Comparison of ENCODE assay signal across 32 cellular contexts in the genomic region with DNA sequence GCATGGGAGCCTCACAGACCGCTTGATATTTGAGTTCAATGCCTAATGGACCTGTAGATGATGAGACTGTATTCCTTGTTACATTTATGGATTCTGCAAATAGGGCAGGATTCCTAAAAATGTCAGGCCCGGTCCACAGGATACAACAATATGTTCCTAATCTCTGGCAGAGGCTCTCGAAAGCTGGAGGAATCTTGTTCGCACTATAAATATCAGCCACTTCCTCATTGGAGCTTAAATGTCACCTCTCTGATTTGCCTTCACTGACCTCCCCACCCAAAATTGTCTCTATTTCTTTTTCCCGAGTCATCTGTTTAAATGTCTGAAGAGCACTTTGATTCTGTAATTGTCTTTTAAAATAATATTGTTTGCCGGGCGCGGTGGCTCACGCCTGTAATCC.
"Had no signal": no experiment of that assay in that cellular context is flagged by ENCODE, and none has a peak within 500 bp of the region (broad histone marks: within the 10 kb centered on the region; RNA-seq: fewer than 3 reads in every experiment).

No MANE protein-coding gene starts in this region.

- H3K9me3 ChIP-seq: MG63 had no signal

- FAIRE-seq: bronchial epithelial cell, RCC 7860, TTC549 had no signal

- H3K36me3 ChIP-seq: MG63 had no signal

- ATAC-seq: activated CD4-positive, CD25-positive, alpha-beta regulatory T cell treated with anti-CD3 and anti-CD28 coated beads, Interleukin-2, amount 50 U/mL, for 24 hours; activated naive CD8-positive, alpha-beta T cell treated with anti-CD3 and anti-CD28 coated beads, Interleukin-2, amount 50 U/mL, for 24 hours; activated T-cell treated with anti-CD3 and anti-CD28 coated beads, Interleukin-2, amount 50 U/mL, for 4 hours; WTC11 had no signal

- H3K27me3 ChIP-seq: MG63 had no signal

- DNase-seq: activated CD4-positive, alpha-beta memory T cell treated with anti-CD3 and anti-CD28 coated beads for 36 hours; activated CD4-positive, alpha-beta T cell treated with anti-CD3 and anti-CD28 coated beads for 4 hours; activated CD4-positive, alpha-beta T cell treated with anti-CD3 and anti-CD28 coated beads, Interleukin-2, amount 50 U/mL, for 1 hour; activated CD8-positive, alpha-beta memory T cell treated with anti-CD3 and anti-CD28 coated beads, Interleukin-2, amount 50 U/mL, for 4 hours; activated effector memory CD4-positive, alpha-beta T cell treated with Interleukin-2 at 50 U/mL for 16 hours; activated naive CD4-positive, alpha-beta T cell treated with anti-CD3 and anti-CD28 coated beads, Interleukin-2, amount 10 ng/mL, durations not matched to agents 7 days and 5 days; activated naive CD8-positive, alpha-beta T cell treated with anti-CD3 and anti-CD28 coated beads, Interleukin-2, amount 50 U/mL, for 24 hours; activated T-cell treated with anti-CD3 and anti-CD28 coated beads for 4 hours; activated T-cell treated with anti-CD3 and anti-CD28 coated beads, Interleukin-2, amount 50 U/mL, for 4 hours; anterior cingulate cortex; caudate nucleus; cerebellar nuclear complex; Karpas-422; KBM-7; MG63; NCI-H1048; NCI-H1105 treated with DMSO at 0.1 percent for 48 hours; NCI-H1436; NCI-H1694; NCI-H1930; NCI-H2081 treated with DMSO at 0.1 percent for 48 hours; NCI-H226; NCI-H446 treated with DMSO at 0.1 percent for 48 hours; NCI-H524; NCI-H69; Right ventricle myocardium superior; T1000 had no signal

- H3K4me3 ChIP-seq: MG63 had no signal
